Comparison of ENCODE assay signal across 27 cellular contexts in genomic region chr1:7292033-7292681, GRCh38.
A peak's percentile ranks its signal among the peaks of the same experiment; 100 is the strongest.
DNase-seq lines count a peak whose midpoint lies in the region; ATAC-seq and TF ChIP-seq lines count a peak whose summit lies in the region.
"Had no signal": no experiment of that assay in that cellular context is flagged by ENCODE, and none has a peak within 500 bp of the region (broad histone marks: within the 10 kb centered on the region; RNA-seq: fewer than 3 reads in every experiment).

No MANE protein-coding gene starts in this region.

- H3K27ac Mint-ChIP-seq in Caco-2 (ENCODE audit: unreplicated experiment) = no peak overlapping the region
- H3K27ac Mint-ChIP-seq: activated CD4-positive, alpha-beta memory T cell treated with anti-CD3 and anti-CD28 coated beads for 36 hours; CD4-positive, alpha-beta memory T cell; stimulated activated naive B cell treated with anti-CD40 and anti-IgM and Interleukin-4, amounts not matched to agents 10 μg/mL and 1 μg/mL and 100 μg/mL, for 72 hours had no signal

- CTCF ChIA-PET in Caco-2 (lab: Charles Lee) = no interaction called here

- BruUV-seq in Caco-2 (replicated peaks; lab: Mats Ljungman, UMichigan) = no TSS peak

- H3K4me1 Mint-ChIP-seq in Caco-2 (ENCODE audit: low read depth, unreplicated experiment) = no peaks in the 10 kb centered on the region
- H3K4me1 Mint-ChIP-seq: CD4-positive, alpha-beta memory T cell; stimulated activated naive B cell treated with anti-CD40 and anti-IgM and Interleukin-4, amounts not matched to agents 10 μg/mL and 1 μg/mL and 100 μg/mL, for 72 hours had no signal

- no peak overlapping the region for H3K9ac ChIP-seq in BLaER1 treated with 17β-estradiol and CSF1 and Interleukin-3, amounts not matched to agents 10 nM and 100 nM
- H3K9ac ChIP-seq in SK-N-MC (ENCODE audit: insufficient read length) (peak overlapping the region; percentile 35), fibroblast of lung (ENCODE audit: insufficient read depth, low read length) (no peak overlapping the region)

- H3K9me3 ChIP-seq in BLaER1 treated with 17β-estradiol and CSF1 and Interleukin-3, amounts not matched to agents 10 nM and 100 nM (replicated peaks in 1 of 11) = peaks cover 0 to 20% (median 11%) of the 10 kb centered on the region in 11 experiments; a peak in 15 of 22 replicates
- H3K9me3 ChIP-seq in SK-N-MC (ENCODE audit: low read depth, low read length) = no peaks in the 10 kb centered on the region
- no peaks in the 10 kb centered on the region for H3K9me3 ChIP-seq in fibroblast of lung (ENCODE audit: control insufficient read depth, insufficient read depth, low read depth, low read length)
- no peaks in the 10 kb centered on the region for H3K9me3 ChIP-seq in hepatocyte (ENCODE audit: low read depth)
- H3K9me3 ChIP-seq in adrenal gland (replicated peaks in 1 of 3) = no peaks in the 10 kb centered on the region
- no peaks in the 10 kb centered on the region for H3K9me3 ChIP-seq in Caco-2
- H3K9me3 ChIP-seq: HAP-1, right lobe of liver, testis, uterus had no signal

- H3K36me3 Mint-ChIP-seq in Caco-2 (ENCODE audit: insufficient read depth, unreplicated experiment) = no peaks in the 10 kb centered on the region
- H3K36me3 Mint-ChIP-seq: activated CD4-positive, alpha-beta memory T cell treated with anti-CD3 and anti-CD28 coated beads for 36 hours; CD4-positive, alpha-beta memory T cell; stimulated activated naive B cell treated with anti-CD40 and anti-IgM and Interleukin-4, amounts not matched to agents 10 μg/mL and 1 μg/mL and 100 μg/mL, for 72 hours had no signal

- no peaks in the 10 kb centered on the region for H3K27me3 ChIP-seq in BLaER1 treated with 17β-estradiol and CSF1 and Interleukin-3, amounts not matched to agents 10 nM and 100 nM
- H3K27me3 ChIP-seq in fibroblast of lung (ENCODE audit: control insufficient read depth, insufficient read depth, low read length) (no peaks in the 10 kb centered on the region), hepatocyte (no peaks in the 10 kb centered on the region), adrenal gland (no peaks in the 10 kb centered on the region), Caco-2 (replicated peaks; ENCODE audit: control insufficient read depth, insufficient read depth, low read length) (no peaks in the 10 kb centered on the region)
- H3K27me3 ChIP-seq: MG63, right lobe of liver, SJSA1, testis, uterus had no signal

- WGBS in hepatocyte (ENCODE audit: low lambda C conversion rate, missing lambda C conversion rate) = 77% methylated on average over 10 of the region's 10 CpGs
- 71 to 82% (median 77%) methylated on average over 10 of the region's 10 CpGs for WGBS in adrenal gland, 4 donors

- H2AFZ ChIP-seq in fibroblast of lung (ENCODE audit: low read length) (no peak overlapping the region), hepatocyte (no peak overlapping the region)

- POLR2A ChIA-PET in Caco-2 (lab: Charles Lee) = no interaction called here

- no peaks in the 10 kb centered on the region for H4K20me1 ChIP-seq in BLaER1 treated with 17β-estradiol and CSF1 and Interleukin-3, amounts not matched to agents 10 nM and 100 nM
- H4K20me1 ChIP-seq in fibroblast of lung (ENCODE audit: control insufficient read depth, extremely low read depth, insufficient read depth, low read length) = no peaks in the 10 kb centered on the region
- no peaks in the 10 kb centered on the region for H4K20me1 ChIP-seq in hepatocyte (ENCODE audit: insufficient read depth, poor library complexity, severe bottlenecking)

- no peak overlapping the region for H3K27ac ChIP-seq in BLaER1 treated with 17β-estradiol and CSF1 and Interleukin-3, amounts not matched to agents 10 nM and 100 nM
- H3K27ac ChIP-seq in SK-N-MC (peak overlapping the region; percentile 95), fibroblast of lung (ENCODE audit: insufficient read depth, low read length) (peak overlapping the region; percentile 57), hepatocyte (no peak overlapping the region), adrenal gland (no peak overlapping the region)
- H3K27ac ChIP-seq: lower lobe of right lung, right lobe of liver, SJSA1, testis had no signal

- peaks cover 4 to 14% (median 9%) of the 10 kb centered on the region in 10 experiments; a peak in 17 of 20 replicates for H3K4me1 ChIP-seq in BLaER1 treated with 17β-estradiol and CSF1 and Interleukin-3, amounts not matched to agents 10 nM and 100 nM
- H3K4me1 ChIP-seq in fibroblast of lung (ENCODE audit: control insufficient read depth, extremely low read depth, insufficient read depth, low read length) = peaks cover 10% of the 10 kb centered on the region
- H3K4me1 ChIP-seq in hepatocyte (ENCODE audit: insufficient read depth) = peaks cover 9% of the 10 kb centered on the region
- no peaks in the 10 kb centered on the region for H3K4me1 ChIP-seq in adrenal gland (replicated peaks in 1 of 2)
- H3K4me1 ChIP-seq in Caco-2 = no peaks in the 10 kb centered on the region
- H3K4me1 ChIP-seq: HAP-1, lower lobe of right lung, right lobe of liver, testis had no signal

- TF ChIP-seq CTCF in fibroblast of lung (conservative IDR thresholded peaks at IDR 0.05 in 1 of 2, IDR thresholded peaks at IDR 0.05 in 1 of 2; ENCODE audit: low read depth in 1 of 2, low read length in 2 of 2) (no peak), hepatocyte (IDR thresholded peaks at IDR 0.05; ENCODE audit: poor library complexity) (no peak), adrenal gland (IDR thresholded peaks at IDR 0.05) (no peak), Caco-2 (IDR thresholded peaks at IDR 0.05; ENCODE audit: insufficient read depth in 1 of 2, low read depth in 1 of 2, low read length in 1 of 2, severe bottlenecking in 1 of 2, unreplicated experiment in 1 of 2) (no peak)

- H3K79me2 ChIP-seq in fibroblast of lung (ENCODE audit: control insufficient read depth, insufficient read depth, low read length) (no peaks in the 10 kb centered on the region), hepatocyte (no peaks in the 10 kb centered on the region)

- H3K36me3 ChIP-seq in BLaER1 treated with 17β-estradiol and CSF1 and Interleukin-3, amounts not matched to agents 10 nM and 100 nM = no peaks in the 10 kb centered on the region
- H3K36me3 ChIP-seq in SK-N-MC (ENCODE audit: insufficient read depth, low read length) (no peaks in the 10 kb centered on the region), fibroblast of lung (ENCODE audit: control insufficient read depth, insufficient read depth, low read length) (no peaks in the 10 kb centered on the region), hepatocyte (replicated peaks; ENCODE audit: insufficient read depth, low read depth) (no peaks in the 10 kb centered on the region), adrenal gland (replicated peaks in 1 of 2) (no peaks in the 10 kb centered on the region), Caco-2 (ENCODE audit: control insufficient read depth, insufficient read depth, low read length) (no peaks in the 10 kb centered on the region)
- H3K36me3 ChIP-seq: HAP-1, lower lobe of right lung, MG63, right lobe of liver, SJSA1, uterus had no signal

- peak overlapping the region in 7 of 11 experiments; percentile 7 to 41 (median 28); a peak in 7 of 22 replicates for H3K4me2 ChIP-seq in BLaER1 treated with 17β-estradiol and CSF1 and Interleukin-3, amounts not matched to agents 10 nM and 100 nM
- H3K4me2 ChIP-seq in fibroblast of lung (ENCODE audit: extremely low read depth, insufficient read depth, low read length) (peak overlapping the region; percentile 21), hepatocyte (no peak overlapping the region)

- no peaks in the 10 kb centered on the region for H3K9me3 Mint-ChIP-seq in Caco-2 (ENCODE audit: unreplicated experiment)
- H3K9me3 Mint-ChIP-seq: activated CD4-positive, alpha-beta memory T cell treated with anti-CD3 and anti-CD28 coated beads for 36 hours had no signal

- H3K4me3 Mint-ChIP-seq in Caco-2 (ENCODE audit: unreplicated experiment) = no peak overlapping the region
- H3K4me3 Mint-ChIP-seq: activated CD4-positive, alpha-beta memory T cell treated with anti-CD3 and anti-CD28 coated beads for 36 hours; CD4-positive, alpha-beta memory T cell; stimulated activated naive B cell treated with anti-CD40 and anti-IgM and Interleukin-4, amounts not matched to agents 10 μg/mL and 1 μg/mL and 100 μg/mL, for 72 hours had no signal

- DNase-seq in SK-N-MC (ENCODE audit: low read depth, low spot score) = no peak
- DNase-seq in fibroblast of lung (ENCODE audit: low read depth in 2 of 2) = no peak
- no peak for DNase-seq in sciatic nerve (ENCODE audit: low spot score)
- no peak for DNase-seq in hepatocyte (ENCODE audit: low spot score)
- no peak for DNase-seq in cerebellar nuclear complex (lab: John Stamatoyannopoulos, UW)
- no peak for DNase-seq in adrenal gland
- DNase-seq in Caco-2 = no peak
- DNase-seq: activated CD4-positive, alpha-beta memory T cell treated with anti-CD3 and anti-CD28 coated beads for 36 hours; activated CD8-positive, alpha-beta memory T cell treated with anti-CD3 and anti-CD28 coated beads, Interleukin-2, amount 50 U/mL, for 4 hours; activated naive CD4-positive, alpha-beta T cell treated with anti-CD3 and anti-CD28 coated beads, Interleukin-2, amount 50 U/mL, for 16 hours; CD4-positive, alpha-beta memory T cell; cortex of kidney; GDM1; lower lobe of right lung; NCI-H2029 treated with DMSO at 0.1 percent for 48 hours; NCI-H2227 treated with DMSO at 0.1 percent for 48 hours; right lobe of liver; stimulated activated CD4-positive, alpha-beta T cell treated with anti-CD3 and anti-CD28 coated beads, Interleukin-15, amount 100 ng/mL, for 24 hours; stimulated activated naive B cell treated with anti-CD40 and anti-IgM and Interleukin-4, amounts not matched to agents 10 μg/mL and 1 μg/mL and 100 μg/mL, for 72 hours had no signal

- peak; percentile 74 for ATAC-seq in sciatic nerve
- ATAC-seq: esophagus mucosa; right lobe of liver; stimulated activated naive B cell treated with anti-CD40 and anti-IgM and Interleukin-4, amounts not matched to agents 10 μg/mL and 1 μg/mL and 100 μg/mL, for 72 hours had no signal

- H3K9me2 ChIP-seq in hepatocyte (replicated peaks; ENCODE audit: insufficient read depth) = no peaks in the 10 kb centered on the region

- intact Hi-C loops in sciatic nerve (cut with DNase I) = no loop called here
- intact Hi-C loops in adrenal gland (cut with DNase I) = no loop called here
- intact Hi-C loops in Caco-2 (cut with micrococcal nuclease; ENCODE audit: unreplicated experiment) = no loop called here

- peaks cover 14% of the 10 kb centered on the region for H3K27me3 Mint-ChIP-seq in Caco-2 (ENCODE audit: insufficient read depth, unreplicated experiment)

- no peak for TF ChIP-seq POLR2A in adrenal gland (IDR thresholded peaks at IDR 0.05)

- H3K4me3 ChIP-seq in BLaER1 treated with 17β-estradiol and CSF1 and Interleukin-3, amounts not matched to agents 10 nM and 100 nM = no peak overlapping the region
- peak overlapping the region; percentile 66 for H3K4me3 ChIP-seq in SK-N-MC
- H3K4me3 ChIP-seq in fibroblast of lung (replicated peaks in 1 of 4; ENCODE audit: control extremely low read depth in 1 of 4, insufficient read depth in 1 of 4, low read depth in 3 of 4, low read length in 4 of 4) = no peak overlapping the region
- H3K4me3 ChIP-seq in hepatocyte = no peak overlapping the region
- no peak overlapping the region for H3K4me3 ChIP-seq in adrenal gland
- H3K4me3 ChIP-seq in Caco-2 (ENCODE audit: low read depth, low read length) = no peak overlapping the region
- H3K4me3 ChIP-seq: HAP-1, lower lobe of right lung, MG63, mucosa of descending colon, right lobe of liver, SJSA1, testis, uterus had no signal

Comparison
In these comparisons a context has a peak if more than half of its experiments do, and no peak if none do; other contexts are left out.
1. H3K27ac ChIP-seq: peak in SK-N-MC (single experiment) and fibroblast of lung (single experiment); none in BLaER1 treated with 17β-estradiol and CSF1 and Interleukin-3, amounts not matched to agents 10 nM and 100 nM (0 of 11), hepatocyte (single experiment) and adrenal gland (0 of 5).